In the genomic region with DNA sequence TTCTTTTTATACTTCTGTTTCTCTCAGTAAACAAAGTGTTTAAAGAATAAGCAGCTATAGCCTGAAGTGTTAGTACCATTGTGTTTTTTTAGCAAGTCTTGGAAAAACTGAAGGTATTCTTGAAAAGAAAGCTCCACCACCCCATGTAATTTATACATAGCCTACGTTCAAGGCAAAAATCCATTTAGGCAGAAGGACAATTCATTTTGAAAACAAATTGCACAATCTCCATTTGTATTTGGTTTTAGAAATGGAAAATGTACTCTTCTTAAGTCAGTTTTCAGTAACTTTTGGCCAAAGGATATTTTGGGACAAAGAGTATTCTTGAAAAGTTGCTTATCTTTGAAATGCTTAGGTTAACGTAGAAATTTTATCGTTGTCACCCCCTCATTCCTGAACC, we compare ENCODE assay signal across 16 cellular contexts.
"Had no signal": no experiment of that assay in that cellular context is flagged by ENCODE, and none has a peak within 500 bp of the region (broad histone marks: within the 10 kb centered on the region; RNA-seq: fewer than 3 reads in every experiment).

No MANE protein-coding gene starts in this region.

- H3K9ac ChIP-seq: neural progenitor cell had no signal

- H3K27me3 ChIP-seq: cardiac muscle cell, esophagus muscularis mucosa, foreskin keratinocyte, hepatocyte, neural progenitor cell, sigmoid colon, stomach, tibial nerve, upper lobe of right lung had no signal

- H3K36me3 ChIP-seq: cardiac muscle cell, esophagus muscularis mucosa, neural progenitor cell, sigmoid colon, stomach, tibial nerve, upper lobe of right lung had no signal

- ATAC-seq: effector memory CD8-positive, alpha-beta T cell; foreskin keratinocyte; natural killer cell; upper lobe of right lung had no signal

- DNase-seq: effector memory CD8-positive, alpha-beta T cell; foreskin keratinocyte; head of caudate nucleus; natural killer cell; occipital lobe; sigmoid colon; stimulated activated CD4-positive, alpha-beta T cell treated with anti-CD3 and anti-CD28 coated beads, Interleukin-12 subunit alpha, Interleukin-12 subunit beta, amount 100 ng/mL, for 4 hours; stimulated activated naive CD4-positive, alpha-beta T cell; stomach; upper lobe of right lung had no signal

- H2AFZ ChIP-seq: hepatocyte, neural progenitor cell had no signal

- H3K9me3 ChIP-seq: esophagus muscularis mucosa, sigmoid colon, stomach, tibial nerve, upper lobe of right lung had no signal

- H3K27ac ChIP-seq: cardiac muscle cell, hepatocyte, neural progenitor cell, tibial nerve, upper lobe of right lung had no signal

- H3K4me2 ChIP-seq: neural progenitor cell had no signal

- H3K4me3 ChIP-seq: cardiac muscle cell, esophagus muscularis mucosa, hepatocyte, neural progenitor cell, sigmoid colon, skin epidermis, stomach, tibial nerve, upper lobe of right lung had no signal
